ENCODE assay signal across 8 cellular contexts in genomic region chr9:91421022-91421765, GRCh38. TPM values are rescaled to one million over a fixed set of nuclear protein-coding genes. Genes with fewer than 3 reads are reported as not detected.
DNase-seq lines count a peak whose midpoint lies in the region; ATAC-seq and TF ChIP-seq lines count a peak whose summit lies in the region.

No MANE protein-coding gene starts in this region.

- H3K9me3 ChIP-seq in OCI-LY1 (ENCODE audit: low read length): no peaks in the 10 kb centered on the region
- H3K9me3 ChIP-seq in ectodermal cell (ENCODE audit: control insufficient read depth, low read length): no peaks in the 10 kb centered on the region
- no peaks in the 10 kb centered on the region for H3K9me3 ChIP-seq in transverse colon

- peak; percentile 58 for DNase-seq in Daoy (ENCODE audit: low read depth)
- DNase-seq in memory B cell (ENCODE audit: low spot score in 2 of 2): no peak
- DNase-seq in transverse colon: peak; percentile 30
- DNase-seq in activated gamma-delta T cell (lab: John Stamatoyannopoulos, UW): no peak

- H2AFZ ChIP-seq in OCI-LY1 (ENCODE audit: low read length): no peak overlapping the region

- no peak overlapping the region for H3K27ac ChIP-seq in OCI-LY1 (ENCODE audit: low read depth, low read length, poor library complexity, severe bottlenecking)
- no peak overlapping the region for H3K27ac ChIP-seq in ectodermal cell (ENCODE audit: insufficient read depth, low read depth, low read length, poor library complexity, severe bottlenecking)
- H3K27ac ChIP-seq in transverse colon: peak overlapping the region; percentile 93 to 98 (median 94)

- in situ Hi-C loops in transverse colon (cut with MboI; ENCODE audit: low pct_ligation_motif_present in 1 of 4, low pct_unique_long_range_greater_than_20kb in 1 of 4, low sequenced_read_pairs in 3 of 4): loop anchor here in 1 of 4 donors (10.0 kb wide), 2 partner anchors 56 to 226 kb away; partner anchors contain the start of gene AUH

- WGBS in ectodermal cell, 2 experiments: 1% methylated on average over 72 to 73 of the region's 73 CpGs
- WGBS in transverse colon (ENCODE audit: low coverage in 1 of 2), 2 donors: 5 to 11% methylated on average over 3 to 37 of the region's 73 CpGs

- intact Hi-C loops in transverse colon (cut with DNase I; ENCODE audit: low total_unique reads): no loop called here

- peaks cover 32% of the 10 kb centered on the region for H3K4me1 ChIP-seq in OCI-LY1 (ENCODE audit: insufficient read depth, low read length, severe bottlenecking)
- peaks cover 16% of the 10 kb centered on the region for H3K4me1 ChIP-seq in ectodermal cell (ENCODE audit: control insufficient read depth, insufficient read depth, low read length)
- peaks cover 12 to 63% (median 44%) of the 10 kb centered on the region in 4 donors for H3K4me1 ChIP-seq in transverse colon

- H3K9me3 Mint-ChIP-seq in memory B cell: no peaks in the 10 kb centered on the region

- peaks cover 4% of the 10 kb centered on the region for H3K36me3 Mint-ChIP-seq in memory B cell

- no peaks in the 10 kb centered on the region for H3K36me3 ChIP-seq in OCI-LY1 (ENCODE audit: insufficient read depth, low read length)
- H3K36me3 ChIP-seq in ectodermal cell (ENCODE audit: control insufficient read depth, insufficient read depth, low read length): no peaks in the 10 kb centered on the region
- H3K36me3 ChIP-seq in transverse colon: no peaks in the 10 kb centered on the region

- H4K20me1 ChIP-seq in OCI-LY1 (ENCODE audit: insufficient read depth, low read length): no peaks in the 10 kb centered on the region

- TF ChIP-seq CTCF in OCI-LY1 (IDR thresholded peaks at IDR 0.05; ENCODE audit: low read length) (peak; percentile 34; the same call in 1 of the 2 replicates), transverse colon (IDR thresholded peaks at IDR 0.05) (peak in 4 of 5 experiments; percentile 27 to 36 (median 32))

- no peak for TF ChIP-seq EP300 in transverse colon (IDR thresholded peaks at IDR 0.05; ENCODE audit: low read depth)

- H3K4me3 Mint-ChIP-seq in memory B cell: peak overlapping the region; percentile 88

- H3K27me3 ChIP-seq in OCI-LY1 (ENCODE audit: insufficient read depth, low read length): no peaks in the 10 kb centered on the region
- peaks cover 49% of the 10 kb centered on the region for H3K27me3 ChIP-seq in ectodermal cell (ENCODE audit: control insufficient read depth, insufficient read depth, low read length, poor library complexity, severe bottlenecking)
- peaks cover 6% of the 10 kb centered on the region for H3K27me3 ChIP-seq in transverse colon

- peaks cover 37% of the 10 kb centered on the region for H3K4me1 Mint-ChIP-seq in memory B cell

- H3K4me3 ChIP-seq in OCI-LY1 (ENCODE audit: low read depth, low read length, poor library complexity, severe bottlenecking): no peak overlapping the region
- peak overlapping the region; percentile 66 for H3K4me3 ChIP-seq in ectodermal cell (ENCODE audit: insufficient read depth, low read depth, low read length)
- H3K4me3 ChIP-seq in transverse colon: peak overlapping the region; percentile 60 to 83 (median 69)

- peak overlapping the region; percentile 97; the same call in 1 of the 2 replicates for H3K4me2 ChIP-seq in OCI-LY1 (ENCODE audit: low read length)

- TF ChIP-seq POLR2A in transverse colon (IDR thresholded peaks at IDR 0.05): no peak

- H3K9ac ChIP-seq in OCI-LY1 (ENCODE audit: low read length): no peak overlapping the region

- H3K27ac Mint-ChIP-seq in memory B cell: no peak overlapping the region

- H3F3A ChIP-seq in OCI-LY1 (ENCODE audit: insufficient read depth, low read length): 0 out of 2 replicates have a peak, but pooled peaks cover 9% of the 10 kb centered on the region

- no peaks in the 10 kb centered on the region for H3K79me2 ChIP-seq in OCI-LY1 (ENCODE audit: insufficient read depth, low read length)

- H3K27me3 Mint-ChIP-seq in memory B cell: peaks cover 12% of the 10 kb centered on the region

- no peaks in the 10 kb centered on the region for H3K9me2 ChIP-seq in OCI-LY1 (ENCODE audit: low read depth, low read length)

- ATAC-seq in memory B cell (ENCODE audit: low read depth): no peak
- no peak for ATAC-seq in HG03378 (IDR thresholded peaks at IDR 0.05; ENCODE audit: unreplicated experiment)
- ATAC-seq in HG03139 (IDR thresholded peaks at IDR 0.05; ENCODE audit: unreplicated experiment): no peak

RNA-seq across cellular contexts. Expression of gene NFIL3, which starts 2.4 kb away (rescaled TPM):
- total RNA-seq in Daoy (2014; rRNA removed; shearing (Covaris generic)): 10.3 and 10.4 TPM in 2 replicates
- 24.4 TPM for polyA plus RNA-seq in ectodermal cell (2013, experiment 1 of 4)
- 22.0 TPM for polyA plus RNA-seq in ectodermal cell (2013, experiment 2 of 4)
- 22.7 TPM for polyA plus RNA-seq in ectodermal cell (2013, experiment 3 of 4)
- polyA plus RNA-seq in ectodermal cell (2013, experiment 4 of 4): 24.6 TPM
- 10 to 100 TPM; 15.8 to 26.4 (median 22.2) TPM for total RNA-seq in transverse colon

RNA-seq across cellular contexts. Expression of gene AUH, which starts 59.5 kb away (rescaled TPM):
- total RNA-seq in Daoy (2014; rRNA removed; shearing (Covaris generic)): 21.4 and 29.0 TPM in 2 replicates
- 18.1 TPM for polyA plus RNA-seq in ectodermal cell (2013, experiment 1 of 4)
- 15.8 TPM for polyA plus RNA-seq in ectodermal cell (2013, experiment 2 of 4)
- 19.3 TPM for polyA plus RNA-seq in ectodermal cell (2013, experiment 3 of 4)
- polyA plus RNA-seq in ectodermal cell (2013, experiment 4 of 4): 19.1 TPM
- total RNA-seq in transverse colon: 100 to 1,000 TPM in 2 of 4 donors, 10 to 100 TPM in 2; 55.0 to 136 (median 83.8) TPM

Comparison
In these comparisons a context has a peak if more than half of its experiments do, and no peak if none do; other contexts are left out.
1. DNase-seq: peak in Daoy (single experiment) and transverse colon (single experiment); none in memory B cell (0 of 2) and activated gamma-delta T cell (single experiment).
2. H3K27ac ChIP-seq: peak in transverse colon (4 of 4); none in OCI-LY1 (single experiment) and ectodermal cell (single experiment).